Comparison of ENCODE assay signal across 1 cellular context in the genomic region with DNA sequence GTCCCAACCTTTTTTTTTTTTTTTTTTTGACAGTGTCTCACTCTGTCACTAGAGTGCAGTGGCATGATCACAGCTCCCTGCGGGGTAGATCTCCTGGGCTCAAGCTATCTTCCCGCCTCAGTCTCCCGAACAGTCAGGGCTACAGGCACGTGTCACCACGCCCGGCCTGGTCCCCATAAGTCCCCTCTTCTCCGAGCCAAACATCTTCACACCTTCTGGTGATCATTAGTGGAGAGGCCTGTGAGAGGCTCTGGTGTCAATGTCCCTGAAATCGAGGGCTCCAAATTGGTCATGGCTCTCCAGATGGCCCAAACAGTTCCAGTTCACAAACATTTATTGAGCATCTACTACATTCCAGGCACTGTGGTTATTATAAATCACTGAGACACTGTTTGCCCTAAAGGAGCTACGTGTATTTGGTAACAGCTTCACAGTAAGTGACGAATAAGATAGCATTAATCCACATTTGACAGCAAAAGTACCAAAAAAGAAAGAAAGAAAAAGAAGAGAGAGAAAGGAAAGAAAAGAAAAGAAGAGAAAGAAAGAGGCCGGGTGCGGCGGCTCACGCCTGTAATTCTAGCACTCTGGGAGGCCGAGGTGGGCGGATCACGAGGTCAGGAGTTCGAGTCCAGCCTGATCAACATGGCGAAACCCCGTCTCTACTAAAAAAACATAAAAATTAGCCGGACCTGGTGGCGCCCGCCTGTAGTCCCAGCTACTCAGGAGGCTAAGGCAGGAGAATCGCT.
TF ChIP-seq lines count a peak whose summit lies in the region.

No MANE protein-coding gene starts in this region.

TF ChIP-seq in H1, 55 proteins besides CTCF, POLR2A, EP300 and RAD21:
- TF ChIP-seq ASH2L (IDR thresholded peaks at IDR 0.05; ENCODE audit: low read length) (no peak), KDM1A (IDR thresholded peaks at IDR 0.05; ENCODE audit: borderline replicate concordance, low read length) (0 out of 2 replicates have a peak, but pooled peaks have one; percentile 9), SP4 (IDR thresholded peaks at IDR 0.05; ENCODE audit: low read length) (0 out of 2 replicates have a peak, but pooled peaks have one; percentile 25)
